Comparison of ENCODE assay signal across 20 cellular contexts in genomic region chr9:113677057-113677456, GRCh38.
DNase-seq lines count a peak whose midpoint lies in the region; ATAC-seq and TF ChIP-seq lines count a peak whose summit lies in the region.
"Had no signal": no experiment of that assay in that cellular context is flagged by ENCODE, and none has a peak within 500 bp of the region (broad histone marks: within the 10 kb centered on the region; RNA-seq: fewer than 3 reads in every experiment).

No MANE protein-coding gene starts in this region.

- POLR2A ChIA-PET in A673 (lab: Charles Lee; ENCODE audit: low non-redundant PET), result no interaction called here

- TF ChIP-seq POLR2A in adrenal gland (IDR thresholded peaks at IDR 0.05), result peak in 1 of 2 donors; percentile 32

- CTCF ChIA-PET in A673 (lab: Charles Lee), result no interaction called here

- H3K9me3 ChIP-seq in adrenal gland (replicated peaks in 1 of 3) (no peaks in the 10 kb centered on the region), lower lobe of right lung (no peaks in the 10 kb centered on the region), A673 (ENCODE audit: low read depth, low read length, poor library complexity, severe bottlenecking) (no peaks in the 10 kb centered on the region)
- H3K9me3 ChIP-seq: ascending aorta, stomach had no signal

- H3K4me1 ChIP-seq in adrenal gland (replicated peaks in 1 of 2) (peaks cover 11 to 16% of the 10 kb centered on the region in 2 donors), lower lobe of right lung (no peaks in the 10 kb centered on the region), A673 (ENCODE audit: insufficient read depth, low read length, poor library complexity, severe bottlenecking) (no peaks in the 10 kb centered on the region)

- intact Hi-C loops in adrenal gland (cut with DNase I), result no loop called here
- intact Hi-C loops in lower lobe of right lung (cut with DNase I), result no loop called here
- intact Hi-C loops in A673 (cut with micrococcal nuclease; ENCODE audit: unreplicated experiment), result no loop called here

- H3K27ac ChIP-seq in adrenal gland (peak overlapping the region in 4 of 5 donors; percentile 65 to 94 (median 74)), lower lobe of right lung (no peak overlapping the region), A673 (ENCODE audit: low read depth, low read length, poor library complexity, severe bottlenecking) (no peak overlapping the region)
- H3K27ac ChIP-seq: SK-N-MC, stomach had no signal

- no TSS peak for BruUV-seq in A673 (replicated peaks; lab: Mats Ljungman, UMichigan)

- ATAC-seq in lower lobe of right lung, result peak; percentile 22 to 30
- ATAC-seq in HG03342 (IDR thresholded peaks at IDR 0.05; ENCODE audit: unreplicated experiment), result no peak
- ATAC-seq: PC-3 had no signal

- H3K36me3 ChIP-seq in adrenal gland (replicated peaks in 1 of 2) (no peaks in the 10 kb centered on the region), lower lobe of right lung (no peaks in the 10 kb centered on the region), A673 (ENCODE audit: insufficient read depth, low read length, poor library complexity, severe bottlenecking) (no peaks in the 10 kb centered on the region)
- H3K36me3 ChIP-seq: ascending aorta, stomach had no signal

- WGBS in adrenal gland, 4 donors, result 44 to 55% (median 49%) methylated on average over 7 to 9 of the region's 9 CpGs

- H3K4me3 ChIP-seq in adrenal gland, result peak overlapping the region in 1 of 4 donors; percentile 23
- no peak overlapping the region for H3K4me3 ChIP-seq in lower lobe of right lung
- no peak overlapping the region for H3K4me3 ChIP-seq in A673 (ENCODE audit: low read depth, low read length, poor library complexity, severe bottlenecking)
- H3K4me3 ChIP-seq: ascending aorta, SK-N-MC, stomach had no signal

- H3K27me3 ChIP-seq in adrenal gland (no peaks in the 10 kb centered on the region), lower lobe of right lung (ENCODE audit: low read depth) (peaks cover 10% of the 10 kb centered on the region), A673 (replicated peaks; ENCODE audit: insufficient read depth, low read depth, low read length, poor library complexity) (peaks cover 2% of the 10 kb centered on the region)
- H3K27me3 ChIP-seq: ascending aorta had no signal

- TF ChIP-seq CTCF in adrenal gland (IDR thresholded peaks at IDR 0.05) (no peak), lower lobe of right lung (IDR thresholded peaks at IDR 0.05) (no peak), A673 (conservative IDR thresholded peaks at IDR 0.05; ENCODE audit: low read depth, low read length) (no peak)

- DNase-seq in AG08396 (ENCODE audit: low spot score), result peak; percentile 33
- DNase-seq in Kasumi-1 (lab: John Stamatoyannopoulos, UW), result peak; percentile 51 to 53
- peak; percentile 50 to 78 (median 72) for DNase-seq in adrenal gland
- DNase-seq in lower lobe of right lung, result no peak
- no peak for DNase-seq in A673 (ENCODE audit: low spot score)
- DNase-seq in NCI-H2081 treated with DMSO at 0.1 percent for 48 hours (lab: John Stamatoyannopoulos, UW), result no peak
- DNase-seq in NCI-H1105 (lab: John Stamatoyannopoulos, UW), result no peak
- DNase-seq: activated CD4-positive, alpha-beta T cell treated with anti-CD3 and anti-CD28 coated beads for 1 hour; activated effector memory CD4-positive, alpha-beta T cell treated with Interleukin-2 at 50 U/mL for 16 hours; CD8-positive, alpha-beta memory T cell; DMS79 treated with DMSO at 0.1 percent for 48 hours; foreskin melanocyte; NCI-H1092 treated with DMSO at 0.1 percent for 48 hours; NCI-H526 treated with DMSO at 0.1 percent for 48 hours; PC-3; stomach; T-helper 9 cell had no signal

Comparison
In these comparisons a context has a peak if more than half of its experiments do, and no peak if none do; other contexts are left out.
1. DNase-seq: peak in AG08396 (single experiment), Kasumi-1 (2 of 2) and adrenal gland (7 of 7); none in lower lobe of right lung (single experiment), A673 (single experiment), NCI-H2081 treated with DMSO at 0.1 percent for 48 hours (single experiment) and NCI-H1105 (single experiment).
2. H3K27ac ChIP-seq: peak in adrenal gland (4 of 5); none in lower lobe of right lung (single experiment) and A673 (single experiment).